ENCODE assay signal across 33 cellular contexts in genomic region chr10:46323176-46323575, GRCh38. TPM values are rescaled to one million over a fixed set of nuclear protein-coding genes. Genes with fewer than 3 reads are reported as not detected.
"Had no signal": no experiment of that assay in that cellular context is flagged by ENCODE, and none has a peak within 500 bp of the region (broad histone marks: within the 10 kb centered on the region; RNA-seq: fewer than 3 reads in every experiment).

No MANE protein-coding gene starts in this region.

- H3K4me3 Mint-ChIP-seq: activated B cell treated with CpG ODN at 0.5 μM for 24 hours; activated CD4-positive, alpha-beta memory T cell treated with anti-CD3 and anti-CD28 coated beads, Interleukin-2, amount 10 ng/mL, durations not matched to agents 7 days and 5 days; activated CD4-positive, alpha-beta T cell treated with anti-CD3 and anti-CD28 coated beads for 36 hours; activated CD4-positive, alpha-beta T cell treated with anti-CD3 and anti-CD28 coated beads, Interleukin-2, amount 10 ng/mL, durations not matched to agents 7 days and 5 days; activated naive CD8-positive, alpha-beta T cell; activated T-cell treated with anti-CD3 and anti-CD28 coated beads, Interleukin-2, amount 50 U/mL, for 24 hours; activated T-cell treated with anti-CD3 and anti-CD28 coated beads, Interleukin-2, amount 50 U/mL, for 72 hours; effector memory CD8-positive, alpha-beta T cell; T-helper 17 cell; T-helper 2 cell treated with Interferon-gamma antibody and Interleukin-4, amounts not matched to agents 5 μg/mL and 100 μg/mL, for 36 hours had no signal

- H3K27ac ChIP-seq: body of pancreas, esophagus squamous epithelium, WERI-Rb-1 had no signal

- H3K4me1 ChIP-seq: body of pancreas had no signal

- H3K36me3 ChIP-seq: esophagus squamous epithelium, WERI-Rb-1 had no signal

- H3K36me3 Mint-ChIP-seq: activated naive CD8-positive, alpha-beta T cell had no signal

- H3K9me3 ChIP-seq: body of pancreas, esophagus squamous epithelium had no signal

- H3K27me3 ChIP-seq: body of pancreas, esophagus squamous epithelium had no signal

- H3K27ac Mint-ChIP-seq: activated B cell treated with CpG ODN at 0.5 μM for 24 hours; activated CD4-positive, alpha-beta memory T cell treated with anti-CD3 and anti-CD28 coated beads, Interleukin-2, amount 10 ng/mL, durations not matched to agents 7 days and 5 days; activated CD4-positive, alpha-beta T cell treated with anti-CD3 and anti-CD28 coated beads for 36 hours; activated CD4-positive, alpha-beta T cell treated with anti-CD3 and anti-CD28 coated beads, Interleukin-2, amount 10 ng/mL, durations not matched to agents 7 days and 5 days; activated naive CD8-positive, alpha-beta T cell; activated T-cell treated with anti-CD3 and anti-CD28 coated beads, Interleukin-2, amount 50 U/mL, for 24 hours; activated T-cell treated with anti-CD3 and anti-CD28 coated beads, Interleukin-2, amount 50 U/mL, for 72 hours; effector memory CD8-positive, alpha-beta T cell; T-helper 17 cell; T-helper 2 cell treated with Interferon-gamma antibody and Interleukin-4, amounts not matched to agents 5 μg/mL and 100 μg/mL, for 36 hours had no signal

- H3K4me3 ChIP-seq: body of pancreas, esophagus squamous epithelium had no signal

- H3K9me3 Mint-ChIP-seq: activated B cell treated with CpG ODN at 0.5 μM for 24 hours; activated CD4-positive, alpha-beta memory T cell treated with anti-CD3 and anti-CD28 coated beads, Interleukin-2, amount 10 ng/mL, durations not matched to agents 7 days and 5 days; activated CD4-positive, alpha-beta T cell treated with anti-CD3 and anti-CD28 coated beads, Interleukin-2, amount 10 ng/mL, durations not matched to agents 7 days and 5 days; activated T-cell treated with anti-CD3 and anti-CD28 coated beads, Interleukin-2, amount 50 U/mL, for 24 hours; activated T-cell treated with anti-CD3 and anti-CD28 coated beads, Interleukin-2, amount 50 U/mL, for 72 hours; effector memory CD8-positive, alpha-beta T cell; T-helper 2 cell treated with Interferon-gamma antibody and Interleukin-4, amounts not matched to agents 5 μg/mL and 100 μg/mL, for 36 hours had no signal

- H3K27me3 Mint-ChIP-seq: activated CD4-positive, alpha-beta T cell treated with anti-CD3 and anti-CD28 coated beads for 36 hours; activated naive CD8-positive, alpha-beta T cell; activated T-cell treated with anti-CD3 and anti-CD28 coated beads, Interleukin-2, amount 50 U/mL, for 24 hours had no signal

- ATAC-seq: activated CD4-positive, alpha-beta T cell treated with anti-CD3 and anti-CD28 coated beads for 36 hours; activated T-cell treated with anti-CD3 and anti-CD28 coated beads, Interleukin-2, amount 50 U/mL, for 72 hours; body of pancreas; effector memory CD8-positive, alpha-beta T cell; T-helper 17 cell had no signal

- DNase-seq: activated B cell treated with CpG ODN at 0.5 μM for 24 hours; activated CD4-positive, alpha-beta memory T cell treated with anti-CD3 and anti-CD28 coated beads, Interleukin-2, amount 10 ng/mL, durations not matched to agents 7 days and 5 days; activated CD4-positive, alpha-beta T cell treated with anti-CD3 and anti-CD28 coated beads for 36 hours; activated CD4-positive, alpha-beta T cell treated with anti-CD3 and anti-CD28 coated beads, Interleukin-2, amount 10 ng/mL, durations not matched to agents 7 days and 5 days; activated CD4-positive, alpha-beta T cell treated with anti-CD3 and anti-CD28 coated beads, Interleukin-2, amount 50 U/mL, for 4 hours; activated CD4-positive, CD25-positive, alpha-beta regulatory T cell treated with anti-CD3 and anti-CD28 coated beads, Interleukin-2, amount 50 U/mL, for 72 hours; activated CD8-positive, alpha-beta memory T cell treated with anti-CD3 and anti-CD28 coated beads, Interleukin-2, amount 50 U/mL, for 48 hours; activated gamma-delta T cell treated with Interleukin-2 at 50 U/mL for 16 hours; activated naive CD4-positive, alpha-beta T cell treated with anti-CD3 and anti-CD28 coated beads, Interleukin-2, amount 50 U/mL, for 16 hours; activated naive CD4-positive, alpha-beta T cell treated with Interleukin-2 at 50 U/mL for 16 hours; activated T-cell treated with anti-CD3 and anti-CD28 coated beads for 4 hours; activated T-cell treated with anti-CD3 and anti-CD28 coated beads, Interleukin-2, amount 50 U/mL, for 24 hours; activated T-cell treated with anti-CD3 and anti-CD28 coated beads, Interleukin-2, amount 50 U/mL, for 72 hours; amygdala; aorta; body of pancreas; caudate nucleus; cortex of kidney; dermis blood vessel endothelial cell; effector CD4-positive, alpha-beta T cell; effector memory CD8-positive, alpha-beta T cell; esophagus squamous epithelium; foreskin fibroblast; head of caudate nucleus; T-helper 1 cell; T-helper 17 cell; T1000; WERI-Rb-1 had no signal

- H3K4me1 Mint-ChIP-seq: activated B cell treated with CpG ODN at 0.5 μM for 24 hours; activated CD4-positive, alpha-beta memory T cell treated with anti-CD3 and anti-CD28 coated beads, Interleukin-2, amount 10 ng/mL, durations not matched to agents 7 days and 5 days; activated CD4-positive, alpha-beta T cell treated with anti-CD3 and anti-CD28 coated beads for 36 hours; activated CD4-positive, alpha-beta T cell treated with anti-CD3 and anti-CD28 coated beads, Interleukin-2, amount 10 ng/mL, durations not matched to agents 7 days and 5 days; T-helper 17 cell had no signal

RNA-seq across cellular contexts. Expression of gene ANTXRL, which starts 36.4 kb away (rescaled TPM):
- total RNA-seq: activated B cell treated with CpG ODN at 0.5 μM for 24 hours; activated CD4-positive, alpha-beta memory T cell treated with anti-CD3 and anti-CD28 coated beads, Interleukin-2, amount 10 ng/mL, durations not matched to agents 7 days and 5 days; activated CD4-positive, alpha-beta T cell treated with anti-CD3 and anti-CD28 coated beads for 36 hours; activated T-cell treated with anti-CD3 and anti-CD28 coated beads, Interleukin-2, amount 50 U/mL, for 72 hours; body of pancreas; chondrocyte; dermis blood vessel endothelial cell; esophagus squamous epithelium; fibroblast of lung; frontal cortex; T-helper 17 cell had no signal
- polyA plus RNA-seq: aorta, fibroblast of lung had no signal

RNA-seq across cellular contexts. Expression of gene ANXA8L1, which starts 52.4 kb away (rescaled TPM):
- total RNA-seq: activated B cell treated with CpG ODN at 0.5 μM for 24 hours; activated CD4-positive, alpha-beta T cell treated with anti-CD3 and anti-CD28 coated beads for 36 hours; aorta; body of pancreas; dermis blood vessel endothelial cell; fibroblast of lung; frontal cortex; T-helper 17 cell had no signal
